In genomic region chr3:4994823-4995499, GRCh38 we compare ENCODE assay signal across 8 cellular contexts. TPM values are rescaled to one million over a fixed set of nuclear protein-coding genes. Genes with fewer than 3 reads are reported as not detected.
DNase-seq lines count a peak whose midpoint lies in the region; ATAC-seq and TF ChIP-seq lines count a peak whose summit lies in the region.

No MANE protein-coding gene starts in this region.

- no peak overlapping the region for H3K4me3 ChIP-seq in SJSA1
- H3K4me3 ChIP-seq in fibroblast of villous mesenchyme (ENCODE audit: low read depth, low read length) = no peak overlapping the region
- no peak overlapping the region for H3K4me3 ChIP-seq in rectal smooth muscle tissue (ENCODE audit: low read length)

- H3K36me3 Mint-ChIP-seq in activated naive CD4-positive, alpha-beta T cell treated with anti-CD3 and anti-CD28 coated beads, Interleukin-2, amount 50 U/mL, for 72 hours = no peaks in the 10 kb centered on the region
- H3K36me3 Mint-ChIP-seq in endothelial cell (ENCODE audit: low read depth, unreplicated experiment) = no peaks in the 10 kb centered on the region

- H3K4me3 Mint-ChIP-seq in endothelial cell (ENCODE audit: unreplicated experiment) = no peak overlapping the region

- peak overlapping the region in 1 of 2 donors; percentile 73 for H3K27ac Mint-ChIP-seq in activated naive CD4-positive, alpha-beta T cell treated with anti-CD3 and anti-CD28 coated beads, Interleukin-2, amount 50 U/mL, for 72 hours
- no peak overlapping the region for H3K27ac Mint-ChIP-seq in endothelial cell (ENCODE audit: unreplicated experiment)

- no peaks in the 10 kb centered on the region for H3K9me3 Mint-ChIP-seq in activated naive CD4-positive, alpha-beta T cell treated with anti-CD3 and anti-CD28 coated beads, Interleukin-2, amount 50 U/mL, for 72 hours
- H3K9me3 Mint-ChIP-seq in endothelial cell (ENCODE audit: unreplicated experiment) = no peaks in the 10 kb centered on the region

- peak overlapping the region; percentile 88 for H3K27ac ChIP-seq in SJSA1
- peak overlapping the region; percentile 65 for H3K27ac ChIP-seq in rectal smooth muscle tissue (ENCODE audit: low read depth, low read length)

- H3K36me3 ChIP-seq in SJSA1 (no peaks in the 10 kb centered on the region), rectal smooth muscle tissue (ENCODE audit: control insufficient read depth, insufficient read depth, low read length) (no peaks in the 10 kb centered on the region)

- H3K27me3 Mint-ChIP-seq in endothelial cell (ENCODE audit: unreplicated experiment) = peaks cover 2% of the 10 kb centered on the region

- DNase-seq in activated naive CD4-positive, alpha-beta T cell treated with anti-CD3 and anti-CD28 coated beads, Interleukin-2, amount 50 U/mL, for 72 hours (ENCODE audit: low spot score in 2 of 2) = no peak
- no peak for DNase-seq in activated naive CD4-positive, alpha-beta T cell treated with anti-CD3 and anti-CD28 coated beads, Interleukin-2, amount 50 U/mL, for 16 hours
- peak; percentile 74 to 84 for DNase-seq in SJSA1 (ENCODE audit: low read depth in 1 of 2, low spot score in 2 of 2)
- peak; percentile 86 for DNase-seq in fibroblast of villous mesenchyme (ENCODE audit: low read depth)
- no peak for DNase-seq in epidermal melanocyte (ENCODE audit: insufficient read length, low spot score)
- DNase-seq in endothelial cell (ENCODE audit: low spot score) = no peak
- DNase-seq in T-helper 1 cell = no peak

- H3K27me3 ChIP-seq in SJSA1 (replicated peaks) = no peaks in the 10 kb centered on the region
- H3K27me3 ChIP-seq in rectal smooth muscle tissue (ENCODE audit: control insufficient read depth, insufficient read depth, low read length) = no peaks in the 10 kb centered on the region

- peaks cover 8% of the 10 kb centered on the region for H3K4me1 Mint-ChIP-seq in endothelial cell (ENCODE audit: unreplicated experiment)

- TF ChIP-seq CTCF in fibroblast of villous mesenchyme (IDR thresholded peaks at IDR 0.05; ENCODE audit: insufficient read depth, low read depth, low read length) (no peak), endothelial cell (IDR thresholded peaks at IDR 0.05; ENCODE audit: unreplicated experiment) (no peak)

- peak; percentile 19 to 53 for ATAC-seq in activated naive CD4-positive, alpha-beta T cell treated with anti-CD3 and anti-CD28 coated beads, Interleukin-2, amount 50 U/mL, for 72 hours

- H3K4me1 ChIP-seq in SJSA1 (replicated peaks) = peaks cover 29% of the 10 kb centered on the region
- peaks cover 3% of the 10 kb centered on the region for H3K4me1 ChIP-seq in rectal smooth muscle tissue (ENCODE audit: control insufficient read depth, insufficient read depth, low read length)

- no peak overlapping the region for H3K9ac ChIP-seq in rectal smooth muscle tissue (ENCODE audit: low read length)

- H3K9me3 ChIP-seq in SJSA1 (replicated peaks) = no peaks in the 10 kb centered on the region

RNA-seq across cellular contexts. Expression of gene BHLHE40, which starts 15.7 kb away (rescaled TPM):
- total RNA-seq in activated naive CD4-positive, alpha-beta T cell treated with anti-CD3 and anti-CD28 coated beads, Interleukin-2, amount 50 U/mL, for 72 hours = 100 to 1,000 TPM; 228 to 369 TPM
- total RNA-seq in SJSA1 (2014; rRNA removed; shearing (Covaris generic)) = 6.3 and 8.4 TPM in 2 replicates
- total RNA-seq in fibroblast of villous mesenchyme (53.5 and 75.7 TPM in 2 replicates), endothelial cell (ENCODE audit: unreplicated experiment) (15.2 TPM)

Comparison
In these comparisons a context has a peak if more than half of its experiments do, and no peak if none do; other contexts are left out.
1. DNase-seq: peak in SJSA1 (2 of 2) and fibroblast of villous mesenchyme (single experiment); none in activated naive CD4-positive, alpha-beta T cell treated with anti-CD3 and anti-CD28 coated beads, Interleukin-2, amount 50 U/mL, for 72 hours (0 of 2), activated naive CD4-positive, alpha-beta T cell treated with anti-CD3 and anti-CD28 coated beads, Interleukin-2, amount 50 U/mL, for 16 hours (single experiment), epidermal melanocyte (single experiment), endothelial cell (single experiment) and T-helper 1 cell (0 of 5).